In genomic region chr12:43278268-43278832, GRCh38 we compare ENCODE assay signal across 8 cellular contexts.
DNase-seq lines count a peak whose midpoint lies in the region; ATAC-seq lines count a peak whose summit lies in the region.

No MANE protein-coding gene starts in this region.

- no peak overlapping the region for H3K4me2 ChIP-seq in mesenchymal stem cell (ENCODE audit: low read length, poor library complexity, severe bottlenecking)

- H4K91ac ChIP-seq in mesenchymal stem cell (ENCODE audit: low read length) = no peak overlapping the region

- H2AFZ ChIP-seq in mesenchymal stem cell (ENCODE audit: low read depth, low read length) = no peak overlapping the region

- H3K9ac ChIP-seq in mesenchymal stem cell (ENCODE audit: low read length) = no peak overlapping the region

- H3K9me3 ChIP-seq in mesenchymal stem cell (ENCODE audit: control insufficient read depth, low read length) = no peaks in the 10 kb centered on the region

- no peak overlapping the region for H2BK12ac ChIP-seq in mesenchymal stem cell (ENCODE audit: low read length in 2 of 2)

- peaks cover 4% of the 10 kb centered on the region for H3K4me1 ChIP-seq in mesenchymal stem cell (ENCODE audit: control insufficient read depth, insufficient read depth, low read depth, low read length)

- H4K8ac ChIP-seq in mesenchymal stem cell (ENCODE audit: low read length) = no peak overlapping the region

- ATAC-seq in GM19025 (IDR thresholded peaks at IDR 0.05; ENCODE audit: low read depth, unreplicated experiment) (peak; percentile 58), HG02571 (IDR thresholded peaks at IDR 0.05; ENCODE audit: unreplicated experiment) (peak; percentile 83), HG03469 (IDR thresholded peaks at IDR 0.05; ENCODE audit: unreplicated experiment) (peak; percentile 95)

- no peak overlapping the region for H3K27ac ChIP-seq in mesenchymal stem cell (ENCODE audit: low read length, poor library complexity, severe bottlenecking)

- no peak overlapping the region for H3K4ac ChIP-seq in mesenchymal stem cell (ENCODE audit: low read depth in 1 of 2, low read length in 2 of 2)

- H2BK5ac ChIP-seq in mesenchymal stem cell (ENCODE audit: low read depth, low read length, poor library complexity, severe bottlenecking) = peak overlapping the region; percentile 79

- H3K27me3 ChIP-seq in mesenchymal stem cell (ENCODE audit: control insufficient read depth in 1 of 2, insufficient read depth in 1 of 2, low read length in 2 of 2) = no peaks in the 10 kb centered on the region

- peaks cover 2% of the 10 kb centered on the region for H3K79me1 ChIP-seq in mesenchymal stem cell (replicated peaks; ENCODE audit: low read length, poor library complexity, severe bottlenecking)

- H3K23ac ChIP-seq in mesenchymal stem cell (ENCODE audit: low read length in 2 of 2) = no peak overlapping the region

- WGBS in mesenchymal stem cell = 93% methylated on average over 2 of the region's 5 CpGs

- DNase-seq in mesenchymal stem cell = no peak
- DNase-seq in activated CD4-positive, alpha-beta T cell treated with anti-CD3 and anti-CD28 coated beads, Interleukin-2, amount 50 U/mL, for 4 hours = no peak
- DNase-seq in NCI-H526 (lab: John Stamatoyannopoulos, UW) = no peak
- DNase-seq in NCI-H2196 treated with DMSO at 0.1 percent for 48 hours (lab: John Stamatoyannopoulos, UW; ENCODE audit: unreplicated experiment) = no peak
- DNase-seq in activated naive CD4-positive, alpha-beta T cell (lab: John Stamatoyannopoulos, UW) = no peak

- H3K14ac ChIP-seq in mesenchymal stem cell (ENCODE audit: low read length in 2 of 2) = no peak overlapping the region

- no peak overlapping the region for H3K18ac ChIP-seq in mesenchymal stem cell (ENCODE audit: low read depth in 1 of 2, low read length in 2 of 2)

- H3K36me3 ChIP-seq in mesenchymal stem cell (ENCODE audit: control insufficient read depth in 1 of 2, insufficient read depth in 2 of 2, low read depth in 1 of 2, low read length in 2 of 2) = no peaks in the 10 kb centered on the region

- no peak overlapping the region for H2BK15ac ChIP-seq in mesenchymal stem cell (ENCODE audit: low read depth, poor library complexity, severe bottlenecking)

- H3K4me3 ChIP-seq in mesenchymal stem cell (ENCODE audit: insufficient read depth in 1 of 2, low read depth in 1 of 2, low read length in 2 of 2) = no peak overlapping the region

- H2AK5ac ChIP-seq in mesenchymal stem cell (ENCODE audit: low read length, severe bottlenecking) = no peak overlapping the region

- H2BK120ac ChIP-seq in mesenchymal stem cell (ENCODE audit: low read depth, low read length) = no peak overlapping the region
